Comparison of ENCODE assay signal across 8 cellular contexts in genomic region chr7:144835668-144836544, GRCh38. TPM values are rescaled to one million over a fixed set of nuclear protein-coding genes. Genes with fewer than 3 reads are reported as not detected.
DNase-seq lines count a peak whose midpoint lies in the region; ATAC-seq, FAIRE-seq and TF ChIP-seq lines count a peak whose summit lies in the region.

TPK1 (minus strand) TSS chr7:144836053; CDS start chr7:144835602, 451 bp downstream.

- peak within 1 kb of the TSS; percentile 83 for H2BK120ac ChIP-seq in H1 (replicated peaks; ENCODE audit: low read depth, low read length)

- no peak within 1 kb of the TSS for H2BK20ac ChIP-seq in H1 (ENCODE audit: low read length)

- no peak for FAIRE-seq in H1 (lab: Jason Lieb, UNC)

- H4K8ac ChIP-seq in H1 (ENCODE audit: extremely low read depth, insufficient read depth, low read length), result peak within 1 kb of the TSS; percentile 89; the same call in 1 of the 2 replicates

- ATAC-seq in GM19463 (IDR thresholded peaks at IDR 0.05; ENCODE audit: unreplicated experiment), result peak; percentile 81
- peak; percentile 82 for ATAC-seq in memory B cell (ENCODE audit: low read depth)

- no peak within 1 kb of the TSS; the same call in 1 of the 2 replicates for H2BK15ac ChIP-seq in H1 (ENCODE audit: low read length)

- no peaks in the 10 kb centered on the region for H3K27me3 Mint-ChIP-seq in memory B cell

- TF ChIP-seq POLR2A in H1 (IDR thresholded peaks at IDR 0.05; ENCODE audit: control extremely low read depth in 1 of 2, low read depth in 2 of 2, low read length in 2 of 2), result peak; percentile 73 to 86

- H4K91ac ChIP-seq in H1 (replicated peaks; ENCODE audit: insufficient read length, low read length), result peak within 1 kb of the TSS; percentile 34

- no peaks in the 10 kb centered on the region for H3K9me3 ChIP-seq in H1 (ENCODE audit: insufficient read depth in 2 of 2, low read depth in 1 of 2, low read length in 1 of 2)

- no peaks in the 10 kb centered on the region for H3K36me3 ChIP-seq in H1 (ENCODE audit: control insufficient read depth in 2 of 4, insufficient read depth in 4 of 4, low read length in 3 of 4)

- no peaks in the 10 kb centered on the region for H3K79me2 ChIP-seq in H1 (ENCODE audit: control insufficient read depth in 1 of 2, insufficient read depth in 2 of 2, low read length in 2 of 2)

- DNase-seq in CMK (ENCODE audit: low read depth) (peak; percentile 83), HL-60 (ENCODE audit: low read depth in 1 of 2, low spot score in 1 of 2) (peak; percentile 77 to 88), NOMO-1 (lab: John Stamatoyannopoulos, UW; ENCODE audit: unreplicated experiment in 2 of 2) (peak; percentile 60 to 82), H1 (ENCODE audit: low read depth in 1 of 2, low spot score in 2 of 2) (peak; percentile 84 to 89), memory B cell (ENCODE audit: low spot score in 2 of 2) (peak; percentile 89)
- peak; percentile 66 to 80 (median 73) for DNase-seq in activated CD8-positive, alpha-beta memory T cell treated with anti-CD3 and anti-CD28 coated beads for 48 hours (ENCODE audit: low read depth in 2 of 3, low spot score in 2 of 3)
- DNase-seq in stimulated activated CD8-positive, alpha-beta memory T cell treated with anti-CD3 and anti-CD28 coated beads, Interleukin-12 subunit alpha, Interleukin-12 subunit beta, amount 100 ng/mL, for 1 hour (ENCODE audit: low read depth), result peak; percentile 83

- peak within 1 kb of the TSS; percentile 92 for H3K56ac ChIP-seq in H1 (replicated peaks; ENCODE audit: insufficient read length, low read depth, low read length)

- no peak; a peak in 1 of 4 replicates for TF ChIP-seq RAD21 in H1 (IDR thresholded peaks at IDR 0.05 in 1 of 2, conservative IDR thresholded peaks at IDR 0.05 in 1 of 2; ENCODE audit: low read depth in 2 of 2, low read length in 2 of 2)

- TF ChIP-seq CTCF in HL-60 (IDR thresholded peaks at IDR 0.05; ENCODE audit: insufficient read depth, low read length) (no peak), H1 (IDR thresholded peaks at IDR 0.05; ENCODE audit: control extremely low read depth in 1 of 3, insufficient read depth in 1 of 3, low read depth in 1 of 3, low read length in 3 of 3) (no peak)

- H3K4me3 ChIP-seq in HL-60 (replicated peaks; ENCODE audit: insufficient read depth, low read length), result peak within 1 kb of the TSS; percentile 70
- H3K4me3 ChIP-seq in H1 (ENCODE audit: extremely low read depth in 1 of 4, insufficient read depth in 2 of 4, low read depth in 3 of 4, low read length in 4 of 4), result peak within 1 kb of the TSS; percentile 80 to 88 (median 84)

- peak within 1 kb of the TSS; percentile 99 for H2AFZ ChIP-seq in H1 (ENCODE audit: low read length)

- CTCF ChIA-PET in H1 (lab: Charles Lee; ENCODE audit: partially characterized antibody), result interaction anchor here (0.6 to 3.2 kb wide), 5 partner anchors 15 to 1324 kb away, joined by 3 to 10 read pairs (median 4); no protein-coding TSS in a partner anchor

- peaks cover 16% of the 10 kb centered on the region for H3K4me1 Mint-ChIP-seq in memory B cell

- peak within 1 kb of the TSS; percentile 83 for H4K5ac ChIP-seq in H1 (ENCODE audit: insufficient read length, low read depth, low read length)

- H3K4me3 Mint-ChIP-seq in memory B cell, result peak within 1 kb of the TSS; percentile 100

- peak within 1 kb of the TSS; percentile 96 for H3K27ac Mint-ChIP-seq in memory B cell

- H3K27ac ChIP-seq in HL-60 (replicated peaks) (peak within 1 kb of the TSS; percentile 88), H1 (ENCODE audit: low read depth, low read length) (peak within 1 kb of the TSS; percentile 62; the same call in 1 of the 2 replicates)

- no peaks in the 10 kb centered on the region for H4K20me1 ChIP-seq in H1 (replicated peaks in 1 of 2; ENCODE audit: control insufficient read depth in 1 of 2, insufficient read depth in 2 of 2, low read length in 2 of 2)

- WGBS in H1 (ENCODE audit: extremely low coverage in 1 of 2, insufficient coverage in 1 of 2, insufficient read length in 1 of 2, insufficient replicate concordance in 2 of 2, low coverage in 1 of 2, low lambda C conversion rate in 2 of 2, missing lambda C conversion rate in 1 of 2), 2 experiments, result 16% methylated on average over 52 of the region's 81 CpGs; no CpG with 5 or more reads in 1 of the 2 experiments

- H2AK5ac ChIP-seq in H1 (ENCODE audit: low read depth, low read length), result no peak within 1 kb of the TSS

- H3K4me2 ChIP-seq in H1 (ENCODE audit: insufficient read depth in 1 of 2, low read depth in 2 of 2, low read length in 2 of 2), result peak within 1 kb of the TSS; percentile 86 to 90

- H3K9me3 Mint-ChIP-seq in memory B cell, result peaks cover 7% of the 10 kb centered on the region

- no peak within 1 kb of the TSS for H3K23ac ChIP-seq in H1 (ENCODE audit: insufficient read length)

- H3K23me2 ChIP-seq in H1 (ENCODE audit: low read depth, low read length), result peaks cover 6% of the 10 kb centered on the region

- peak within 1 kb of the TSS; percentile 94 for H2BK5ac ChIP-seq in H1 (ENCODE audit: low read depth, low read length)

- peaks cover 9% of the 10 kb centered on the region for H3K36me3 Mint-ChIP-seq in memory B cell

- H3K18ac ChIP-seq in H1 (ENCODE audit: extremely low read depth, low read length), result peak within 1 kb of the TSS; percentile 97

- H3K27me3 ChIP-seq in HL-60 (ENCODE audit: insufficient read depth, poor library complexity, severe bottlenecking) (no peaks in the 10 kb centered on the region), H1 (replicated peaks in 1 of 4; ENCODE audit: control insufficient read depth in 3 of 4, extremely low read depth in 1 of 4, insufficient read depth in 3 of 4, low read length in 3 of 4) (no peaks in the 10 kb centered on the region; a peak in 2 of 7 replicates)

- peak within 1 kb of the TSS; percentile 54 to 71 (median 65) for H3K9ac ChIP-seq in H1 (replicated peaks in 1 of 4; ENCODE audit: extremely low read depth in 1 of 4, low read depth in 3 of 4, low read length in 3 of 4)

- peaks cover 0 to 5% (median 2%) of the 10 kb centered on the region in 4 experiments; a peak in 2 of 7 replicates for H3K4me1 ChIP-seq in H1 (replicated peaks in 1 of 4; ENCODE audit: control insufficient read depth in 3 of 4, insufficient read depth in 4 of 4, low read length in 3 of 4)

- H3K4ac ChIP-seq in H1 (replicated peaks; ENCODE audit: insufficient read length, low read depth, low read length), result peak within 1 kb of the TSS; percentile 98

- H3K79me1 ChIP-seq in H1 (ENCODE audit: low read depth, low read length), result no peaks in the 10 kb centered on the region

- TF ChIP-seq EP300 in H1 (IDR thresholded peaks at IDR 0.05; ENCODE audit: borderline replicate concordance in 1 of 2, low read depth in 2 of 2, low read length in 2 of 2), result peak in 1 of 2 experiments; percentile 53; a peak in 1 of 3 replicates

- peak within 1 kb of the TSS; percentile 25 for H3K14ac ChIP-seq in H1 (ENCODE audit: insufficient read length)

- POLR2A ChIA-PET in H1 (lab: Charles Lee; ENCODE audit: partially characterized antibody), result interaction anchor here (0.6 to 1.6 kb wide), 7 partner anchors 13 to 376 kb away, joined by 3 to 6 read pairs (median 3); no protein-coding TSS in a partner anchor

- peak within 1 kb of the TSS; percentile 68; the same call in 1 of the 2 replicates for H2BK12ac ChIP-seq in H1 (ENCODE audit: low read depth, low read length)

TF ChIP-seq in H1, 55 proteins besides CTCF, POLR2A, EP300 and RAD21 (continues in another document):
- TF ChIP-seq TCF12 (IDR thresholded peaks at IDR 0.05; ENCODE audit: low read depth, low read length) (0 out of 2 replicates have a peak, but pooled peaks have one; percentile 63), RXRA (IDR thresholded peaks at IDR 0.05; ENCODE audit: insufficient read depth, low read depth, low read length) (no peak), SP1 (IDR thresholded peaks at IDR 0.05; ENCODE audit: low read depth, low read length) (no peak), E2F6 (IDR thresholded peaks at IDR 0.05) (peak; percentile 40), RNF2 (IDR thresholded peaks at IDR 0.05; ENCODE audit: borderline replicate concordance, low read depth, low read length, missing control alignments, poor library complexity, severe bottlenecking) (no peak), TEAD4 (IDR thresholded peaks at IDR 0.05; ENCODE audit: low read depth, low read length) (0 out of 2 replicates have a peak, but pooled peaks have one; percentile 19), CREB1 (IDR thresholded peaks at IDR 0.05) (peak; percentile 74), POLR2AphosphoS5 (IDR thresholded peaks at IDR 0.05; ENCODE audit: low read depth, low read length) (peak; percentile 73), SUZ12 (IDR thresholded peaks at IDR 0.05; ENCODE audit: low read length) (0 out of 2 replicates have a peak, but pooled peaks have one; percentile 29), SIX5 (IDR thresholded peaks at IDR 0.05; ENCODE audit: low read depth, low read length) (no peak), TAF1 (IDR thresholded peaks at IDR 0.05; ENCODE audit: low read depth, low read length) (peak; percentile 86), TBP (IDR thresholded peaks at IDR 0.05; ENCODE audit: low read depth, low read length) (peak; percentile 85), JUN (IDR thresholded peaks at IDR 0.05; ENCODE audit: low read depth, low read length) (no peak), NRF1 (IDR thresholded peaks at IDR 0.05; ENCODE audit: low read depth, low read length) (no peak), EGR1 (IDR thresholded peaks at IDR 0.05; ENCODE audit: borderline replicate concordance, low read depth, low read length) (peak; percentile 32; the same call in 1 of the 2 replicates), MAX (IDR thresholded peaks at IDR 0.05) (peak; percentile 88), CBX5 (IDR thresholded peaks at IDR 0.05; ENCODE audit: low read depth, low read length) (no peak)

RNA-seq across cellular contexts. Expression of gene TPK1, which starts in this region (rescaled TPM):
- total RNA-seq in H1 (2021; fragmentation: NEBNext Ultra II Directional; extraction: Animal tissue kit (Norgen Biotek cat#: 25700)), result 1.8 and 2.7 TPM in 2 replicates
- 1.7 and 1.9 TPM in 2 replicates for polyA plus RNA-seq in H1 (2011; rRNA removed)
- 2.6 TPM for polyA plus RNA-seq in H1 (2011; cell fraction: cytosol; rRNA removed)
- polyA plus RNA-seq in H1 (2011; cell fraction: nucleus; rRNA removed), result 4.1 TPM
- polyA plus RNA-seq in H1 (2012, experiment 1 of 2), result 0.95 to 3.0 TPM (median 2.0 TPM) in 4 replicates
- 0.42 TPM for polyA plus RNA-seq in H1 (2012, experiment 2 of 2)
- 2.0 TPM for polyA plus RNA-seq in H1 (2013, experiment 1 of 2)
- polyA plus RNA-seq in H1 (2013, experiment 2 of 2), result 2.5 TPM
- 9.4 and 12.6 TPM in 2 replicates for polyA minus RNA-seq in H1 (2011; rRNA and poly(A)+ RNA removed)
- not detected for polyA minus RNA-seq in H1 (2011; cell fraction: cytosol; rRNA and poly(A)+ RNA removed)
- 17.2 TPM for polyA minus RNA-seq in H1 (2011; cell fraction: nucleus; rRNA and poly(A)+ RNA removed)

Comparison
In these comparisons a context has a peak if more than half of its experiments do, and no peak if none do; other contexts are left out.
1. Peak in every context shown above with its lines: DNase-seq, ATAC-seq, H3K4me3 ChIP-seq and H3K27ac ChIP-seq.